In the genomic region with DNA sequence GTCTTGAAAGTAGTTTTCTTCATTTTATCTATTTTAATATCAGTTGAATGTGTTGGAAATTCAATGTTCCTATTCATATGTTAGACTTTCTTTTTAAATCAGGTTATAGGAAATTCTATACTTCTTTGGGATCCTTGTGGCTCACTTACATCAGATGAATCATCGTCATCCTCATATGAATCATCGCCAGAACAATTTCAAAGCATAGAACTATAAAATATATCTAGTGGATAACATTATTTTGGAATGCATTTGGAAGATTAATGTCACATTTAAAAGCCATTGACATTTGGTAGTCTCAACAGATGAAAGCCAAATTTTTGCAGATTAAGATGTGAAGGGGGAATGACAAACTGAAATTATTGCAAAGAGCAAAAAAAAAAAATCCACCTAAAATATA, we compare ENCODE assay signal across 15 cellular contexts.
DNase-seq lines count a peak whose midpoint lies in the region; ATAC-seq, FAIRE-seq and TF ChIP-seq lines count a peak whose summit lies in the region.
"Had no signal": no experiment of that assay in that cellular context is flagged by ENCODE, and none has a peak within 500 bp of the region (broad histone marks: within the 10 kb centered on the region; RNA-seq: fewer than 3 reads in every experiment).

No MANE protein-coding gene starts in this region.

- H3K27me3 ChIP-seq in GM23248 (replicated peaks; ENCODE audit: insufficient read depth) (no peaks in the 10 kb centered on the region), small intestine (ENCODE audit: control insufficient read depth in 2 of 2, insufficient read depth in 2 of 2, low read length in 2 of 2) (no peaks in the 10 kb centered on the region)
- H3K27me3 ChIP-seq: thyroid gland had no signal

- peak overlapping the region; percentile 77 for H3K4me2 ChIP-seq in GM23248 (ENCODE audit: unreplicated experiment)
- H3K4me2 ChIP-seq: KMS-11 had no signal

- 0 to 2% methylated on average over 2 of the region's 2 CpGs for WGBS in GM23248 (ENCODE audit: low coverage in 1 of 2, low lambda C conversion rate in 2 of 2, missing lambda C conversion rate in 2 of 2), 2 experiments
- WGBS in small intestine, 3 donors = 71 to 79% (median 73%) methylated on average over 2 of the region's 2 CpGs

- peaks cover 24% of the 10 kb centered on the region for H3K4me1 ChIP-seq in GM23248 (ENCODE audit: insufficient read depth)
- no peaks in the 10 kb centered on the region for H3K4me1 ChIP-seq in small intestine (ENCODE audit: control insufficient read depth in 2 of 2, insufficient read depth in 1 of 2, low read depth in 1 of 2, low read length in 1 of 2)
- H3K4me1 ChIP-seq: Caco-2 had no signal

- no peaks in the 10 kb centered on the region for H3K9me2 ChIP-seq in GM23248 (ENCODE audit: insufficient read depth)

- H2AFZ ChIP-seq in GM23248 = no peak overlapping the region

- H3K9me3 ChIP-seq in GM23248 (ENCODE audit: low read depth) (no peaks in the 10 kb centered on the region), small intestine (ENCODE audit: control insufficient read depth, low read depth) (no peaks in the 10 kb centered on the region)
- H3K9me3 ChIP-seq: Caco-2, HAP-1, thyroid gland had no signal

- in situ Hi-C loops in GM23248 (cut with MboI) = no loop called here

- H3K79me2 ChIP-seq in GM23248 (ENCODE audit: insufficient read depth) = peaks cover 12% of the 10 kb centered on the region; the same call in 1 of the 2 replicates

- peak overlapping the region; percentile 85 for H3K27ac ChIP-seq in GM23248
- H3K27ac ChIP-seq in small intestine (ENCODE audit: low read depth in 1 of 2, low read length in 1 of 2) = no peak overlapping the region
- H3K27ac ChIP-seq: KMS-11, thyroid gland had no signal

- peak overlapping the region; percentile 51 for H3K9ac ChIP-seq in GM23248
- H3K9ac ChIP-seq: KMS-11 had no signal

- TF ChIP-seq CTCF in epithelial cell of esophagus (IDR thresholded peaks at IDR 0.05; ENCODE audit: insufficient read depth, low read depth, low read length, missing control alignments) = no peak

- no peak for FAIRE-seq in small intestine (lab: Jason Lieb, UNC)

- H3K4me3 ChIP-seq in GM23248 (peak overlapping the region; percentile 28; the same call in 1 of the 2 replicates), epithelial cell of esophagus (ENCODE audit: low read length) (no peak overlapping the region), small intestine (ENCODE audit: low read depth in 1 of 2, low read length in 2 of 2) (no peak overlapping the region)
- H3K4me3 ChIP-seq: HAP-1, thyroid gland had no signal

- H3K36me3 ChIP-seq in GM23248 (ENCODE audit: low read depth) (no peaks in the 10 kb centered on the region), small intestine (ENCODE audit: control insufficient read depth in 2 of 2, insufficient read depth in 2 of 2, low read length in 2 of 2) (no peaks in the 10 kb centered on the region)
- H3K36me3 ChIP-seq: HAP-1, thyroid gland had no signal

- DNase-seq in GM23248 (peak; percentile 81), RPMI7951 (ENCODE audit: low read depth) (peak; percentile 49), epithelial cell of esophagus (ENCODE audit: low read depth) (peak; percentile 75), putamen (ENCODE audit: low spot score) (peak; percentile 41), NCI-H2227 (lab: John Stamatoyannopoulos, UW; ENCODE audit: unreplicated experiment) (no peak), small intestine (no peak)
- DNase-seq: activated CD8-positive, alpha-beta T cell treated with anti-CD3 and anti-CD28 coated beads, Interleukin-2, amount 10 ng/mL, durations not matched to agents 7 days and 5 days; Caco-2; NCI-H2029 treated with DMSO at 0.1 percent for 48 hours; retina; thyroid gland had no signal

- no peaks in the 10 kb centered on the region for H4K20me1 ChIP-seq in GM23248 (ENCODE audit: insufficient read depth)

- H3F3A ChIP-seq in GM23248 (ENCODE audit: insufficient read depth) = peaks cover 20% of the 10 kb centered on the region

- no peak for ATAC-seq in HG02610 (IDR thresholded peaks at IDR 0.05; ENCODE audit: unreplicated experiment)
- ATAC-seq in activated CD4-positive, CD25-positive, alpha-beta regulatory T cell treated with anti-CD3 and anti-CD28 coated beads, Interleukin-2, amount 50 U/mL, for 24 hours = no peak
- ATAC-seq: activated CD8-positive, alpha-beta T cell treated with anti-CD3 and anti-CD28 coated beads, Interleukin-2, amount 10 ng/mL, durations not matched to agents 7 days and 5 days had no signal

Comparison
In these comparisons a context has a peak if more than half of its experiments do, and no peak if none do; other contexts are left out.
1. DNase-seq: peak in GM23248 (single experiment), RPMI7951 (single experiment), epithelial cell of esophagus (single experiment) and putamen (single experiment); none in NCI-H2227 (single experiment) and small intestine (single experiment).